ENCODE assay signal across 1 cellular context in the genomic region with DNA sequence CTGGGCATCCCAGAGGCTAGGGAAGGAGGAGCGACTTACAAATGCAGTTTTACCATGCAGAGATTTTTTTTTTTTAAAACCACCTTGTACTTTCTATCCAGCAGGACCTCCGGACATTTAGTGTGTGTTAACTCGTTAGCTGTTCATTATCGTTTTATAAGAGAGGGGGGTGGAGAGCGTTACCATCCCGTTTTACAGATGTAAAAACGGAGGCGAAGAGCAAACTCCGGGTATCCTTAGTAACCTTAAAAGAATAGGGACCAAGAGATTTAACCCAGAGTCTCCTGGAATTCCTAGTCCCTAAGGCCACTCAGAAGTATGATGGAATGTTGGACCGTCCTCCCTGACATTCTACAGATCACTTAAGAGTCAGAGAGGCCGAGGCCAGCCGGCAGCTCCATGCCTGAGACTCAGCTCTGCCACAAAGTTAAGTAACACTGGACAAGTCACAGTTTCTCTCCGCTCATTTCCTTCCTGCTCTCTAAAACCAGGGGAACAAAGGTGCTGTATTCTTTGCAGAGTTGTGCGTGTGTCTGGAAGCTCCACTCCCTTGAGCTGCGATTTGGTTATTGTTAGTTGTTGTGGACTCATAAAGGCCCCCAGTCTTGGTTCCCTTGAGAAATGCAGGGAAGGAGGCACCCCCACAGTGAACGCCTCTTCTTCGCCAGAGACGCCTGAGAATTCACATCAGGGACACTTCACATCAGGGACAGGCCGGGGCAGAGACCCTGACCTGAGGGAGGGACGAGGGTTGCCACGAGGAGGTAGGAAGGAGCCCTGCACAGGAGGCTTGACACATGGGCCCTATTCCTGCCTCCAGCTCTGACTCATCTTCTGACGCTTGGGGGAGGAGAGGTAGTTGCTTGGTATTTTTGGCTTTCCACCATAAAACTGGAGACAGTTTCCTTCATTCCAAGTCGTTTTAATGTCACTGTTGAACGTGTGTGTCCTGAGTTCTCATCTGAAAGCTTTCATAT.
TF ChIP-seq lines count a peak whose summit lies in the region.

No MANE protein-coding gene starts in this region.

TF ChIP-seq in A549, 52 proteins besides CTCF, POLR2A, EP300 and RAD21 (continued from another document):
- no peak for TF ChIP-seq EHMT2 (IDR thresholded peaks at IDR 0.05; ENCODE audit: low read depth)
- TF ChIP-seq, protein P1, sequence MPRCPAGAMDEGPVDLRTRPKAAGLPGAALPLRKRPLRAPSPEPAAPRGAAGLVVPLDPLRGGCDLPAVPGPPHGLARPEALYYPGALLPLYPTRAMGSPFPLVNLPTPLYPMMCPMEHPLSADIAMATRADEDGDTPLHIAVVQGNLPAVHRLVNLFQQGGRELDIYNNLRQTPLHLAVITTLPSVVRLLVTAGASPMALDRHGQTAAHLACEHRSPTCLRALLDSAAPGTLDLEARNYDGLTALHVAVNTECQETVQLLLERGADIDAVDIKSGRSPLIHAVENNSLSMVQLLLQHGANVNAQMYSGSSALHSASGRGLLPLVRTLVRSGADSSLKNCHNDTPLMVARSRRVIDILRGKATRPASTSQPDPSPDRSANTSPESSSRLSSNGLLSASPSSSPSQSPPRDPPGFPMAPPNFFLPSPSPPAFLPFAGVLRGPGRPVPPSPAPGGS (IDR thresholded peaks at IDR 0.05): no peak
- no peak for TF ChIP-seq ESRRA (IDR thresholded peaks at IDR 0.05; ENCODE audit: borderline replicate concordance, low read length)
- TF ChIP-seq, protein P2, sequence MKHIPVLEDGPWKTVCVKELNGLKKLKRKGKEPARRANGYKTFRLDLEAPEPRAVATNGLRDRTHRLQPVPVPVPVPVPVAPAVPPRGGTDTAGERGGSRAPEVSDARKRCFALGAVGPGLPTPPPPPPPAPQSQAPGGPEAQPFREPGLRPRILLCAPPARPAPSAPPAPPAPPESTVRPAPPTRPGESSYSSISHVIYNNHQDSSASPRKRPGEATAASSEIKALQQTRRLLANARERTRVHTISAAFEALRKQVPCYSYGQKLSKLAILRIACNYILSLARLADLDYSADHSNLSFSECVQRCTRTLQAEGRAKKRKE (CRISPR knock-in tag; IDR thresholded peaks at IDR 0.05; ENCODE audit: low read depth): peak; percentile 73; the same call in 1 of the 2 replicates
- no peak for TF ChIP-seq RCOR1 (IDR thresholded peaks at IDR 0.05; ENCODE audit: low read depth, low read length)
- TF ChIP-seq NFE2L2 (conservative IDR thresholded peaks at IDR 0.05; ENCODE audit: low read length): no peak
- TF ChIP-seq, protein P3, sequence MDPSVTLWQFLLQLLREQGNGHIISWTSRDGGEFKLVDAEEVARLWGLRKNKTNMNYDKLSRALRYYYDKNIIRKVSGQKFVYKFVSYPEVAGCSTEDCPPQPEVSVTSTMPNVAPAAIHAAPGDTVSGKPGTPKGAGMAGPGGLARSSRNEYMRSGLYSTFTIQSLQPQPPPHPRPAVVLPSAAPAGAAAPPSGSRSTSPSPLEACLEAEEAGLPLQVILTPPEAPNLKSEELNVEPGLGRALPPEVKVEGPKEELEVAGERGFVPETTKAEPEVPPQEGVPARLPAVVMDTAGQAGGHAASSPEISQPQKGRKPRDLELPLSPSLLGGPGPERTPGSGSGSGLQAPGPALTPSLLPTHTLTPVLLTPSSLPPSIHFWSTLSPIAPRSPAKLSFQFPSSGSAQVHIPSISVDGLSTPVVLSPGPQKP (IDR thresholded peaks at IDR 0.05; ENCODE audit: low read depth, low read length): no peak
- TF ChIP-seq RNF2 (IDR thresholded peaks at IDR 0.05; ENCODE audit: borderline replicate concordance, low read depth): no peak
- 0 out of 2 replicates have a peak, but pooled peaks have one; percentile 27 for TF ChIP-seq HDAC2 (IDR thresholded peaks at IDR 0.05)
- no peak for TF ChIP-seq TP53 (CRISPR knock-in tag; IDR thresholded peaks at IDR 0.05)
- TF ChIP-seq, protein P4, sequence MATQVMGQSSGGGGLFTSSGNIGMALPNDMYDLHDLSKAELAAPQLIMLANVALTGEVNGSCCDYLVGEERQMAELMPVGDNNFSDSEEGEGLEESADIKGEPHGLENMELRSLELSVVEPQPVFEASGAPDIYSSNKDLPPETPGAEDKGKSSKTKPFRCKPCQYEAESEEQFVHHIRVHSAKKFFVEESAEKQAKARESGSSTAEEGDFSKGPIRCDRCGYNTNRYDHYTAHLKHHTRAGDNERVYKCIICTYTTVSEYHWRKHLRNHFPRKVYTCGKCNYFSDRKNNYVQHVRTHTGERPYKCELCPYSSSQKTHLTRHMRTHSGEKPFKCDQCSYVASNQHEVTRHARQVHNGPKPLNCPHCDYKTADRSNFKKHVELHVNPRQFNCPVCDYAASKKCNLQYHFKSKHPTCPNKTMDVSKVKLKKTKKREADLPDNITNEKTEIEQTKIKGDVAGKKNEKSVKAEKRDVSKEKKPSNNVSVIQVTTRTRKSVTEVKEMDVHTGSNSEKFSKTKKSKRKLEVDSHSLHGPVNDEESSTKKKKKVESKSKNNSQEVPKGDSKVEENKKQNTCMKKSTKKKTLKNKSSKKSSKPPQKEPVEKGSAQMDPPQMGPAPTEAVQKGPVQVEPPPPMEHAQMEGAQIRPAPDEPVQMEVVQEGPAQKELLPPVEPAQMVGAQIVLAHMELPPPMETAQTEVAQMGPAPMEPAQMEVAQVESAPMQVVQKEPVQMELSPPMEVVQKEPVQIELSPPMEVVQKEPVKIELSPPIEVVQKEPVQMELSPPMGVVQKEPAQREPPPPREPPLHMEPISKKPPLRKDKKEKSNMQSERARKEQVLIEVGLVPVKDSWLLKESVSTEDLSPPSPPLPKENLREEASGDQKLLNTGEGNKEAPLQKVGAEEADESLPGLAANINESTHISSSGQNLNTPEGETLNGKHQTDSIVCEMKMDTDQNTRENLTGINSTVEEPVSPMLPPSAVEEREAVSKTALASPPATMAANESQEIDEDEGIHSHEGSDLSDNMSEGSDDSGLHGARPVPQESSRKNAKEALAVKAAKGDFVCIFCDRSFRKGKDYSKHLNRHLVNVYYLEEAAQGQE (IDR thresholded peaks at IDR 0.05): no peak
- no peak for TF ChIP-seq NR3C1 (IDR thresholded peaks at IDR 0.05)
- no peak for TF ChIP-seq CHD2 (IDR thresholded peaks at IDR 0.05; ENCODE audit: low read length, partially characterized antibody)
- 0 out of 2 replicates have a peak, but pooled peaks have one; percentile 50 for TF ChIP-seq TFCP2L1 (CRISPR knock-in tag; IDR thresholded peaks at IDR 0.05)
- TF ChIP-seq, protein P5, sequence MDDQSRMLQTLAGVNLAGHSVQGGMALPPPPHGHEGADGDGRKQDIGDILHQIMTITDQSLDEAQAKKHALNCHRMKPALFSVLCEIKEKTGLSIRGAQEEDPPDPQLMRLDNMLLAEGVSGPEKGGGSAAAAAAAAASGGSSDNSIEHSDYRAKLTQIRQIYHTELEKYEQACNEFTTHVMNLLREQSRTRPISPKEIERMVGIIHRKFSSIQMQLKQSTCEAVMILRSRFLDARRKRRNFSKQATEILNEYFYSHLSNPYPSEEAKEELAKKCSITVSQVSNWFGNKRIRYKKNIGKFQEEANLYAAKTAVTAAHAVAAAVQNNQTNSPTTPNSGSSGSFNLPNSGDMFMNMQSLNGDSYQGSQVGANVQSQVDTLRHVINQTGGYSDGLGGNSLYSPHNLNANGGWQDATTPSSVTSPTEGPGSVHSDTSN (IDR thresholded peaks at IDR 0.05): no peak
- TF ChIP-seq ZC3H11A (IDR thresholded peaks at IDR 0.05): no peak
- TF ChIP-seq ZNF302 (CRISPR knock-in tag; IDR thresholded peaks at IDR 0.05): no peak
- TF ChIP-seq FOSB (CRISPR knock-in tag; IDR thresholded peaks at IDR 0.05): no peak
- TF ChIP-seq, protein P6, sequence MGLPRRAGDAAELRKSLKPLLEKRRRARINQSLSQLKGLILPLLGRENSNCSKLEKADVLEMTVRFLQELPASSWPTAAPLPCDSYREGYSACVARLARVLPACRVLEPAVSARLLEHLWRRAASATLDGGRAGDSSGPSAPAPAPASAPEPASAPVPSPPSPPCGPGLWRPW (IDR thresholded peaks at IDR 0.05): no peak
- TF ChIP-seq CBX2 (IDR thresholded peaks at IDR 0.05; ENCODE audit: borderline replicate concordance, low read depth): no peak
- TF ChIP-seq JUNB (IDR thresholded peaks at IDR 0.05): no peak
- TF ChIP-seq MYC (IDR thresholded peaks at IDR 0.05; ENCODE audit: borderline replicate concordance, low read length): peak; percentile 73; the same call in 1 of the 2 replicates
- no peak for TF ChIP-seq JUN (IDR thresholded peaks at IDR 0.05)
- TF ChIP-seq HOXB13 (CRISPR knock-in tag; IDR thresholded peaks at IDR 0.05; ENCODE audit: low read depth): no peak
- TF ChIP-seq POLR2AphosphoS2 (conservative IDR thresholded peaks at IDR 0.05; ENCODE audit: low read length): no peak
TF ChIP-seq in A549: peak in this region for 11.
